ENCODE assay signal across 8 cellular contexts in genomic region chr12:46266382-46266791, GRCh38. TPM values are rescaled to one million over a fixed set of nuclear protein-coding genes. Genes with fewer than 3 reads are reported as not detected.
DNase-seq lines count a peak whose midpoint lies in the region; ATAC-seq and TF ChIP-seq lines count a peak whose summit lies in the region.

No MANE protein-coding gene starts in this region.

- no peak overlapping the region for H3K4me3 Mint-ChIP-seq in activated CD4-positive, alpha-beta T cell treated with anti-CD3 and anti-CD28 coated beads, Interleukin-2, amount 10 ng/mL, durations not matched to agents 7 days and 5 days

- H3K36me3 Mint-ChIP-seq in activated CD4-positive, alpha-beta T cell treated with anti-CD3 and anti-CD28 coated beads, Interleukin-2, amount 10 ng/mL, durations not matched to agents 7 days and 5 days (ENCODE audit: low read depth), result peaks cover 27% of the 10 kb centered on the region

- peaks cover 63% of the 10 kb centered on the region for H3K4me1 ChIP-seq in DOHH2 (ENCODE audit: control insufficient read depth, low read length)

- peak overlapping the region; percentile 94 for H3K27ac ChIP-seq in DOHH2 (ENCODE audit: low read depth, low read length)

- no peak overlapping the region for H3K27ac Mint-ChIP-seq in activated CD4-positive, alpha-beta T cell treated with anti-CD3 and anti-CD28 coated beads, Interleukin-2, amount 10 ng/mL, durations not matched to agents 7 days and 5 days

- H3K36me3 ChIP-seq in DOHH2 (ENCODE audit: control insufficient read depth, low read length), result peaks cover 79% of the 10 kb centered on the region

- H3F3A ChIP-seq in DOHH2 (ENCODE audit: control insufficient read depth, insufficient read depth), result peaks cover 11% of the 10 kb centered on the region; the same call in 1 of the 2 replicates

- H3K27me3 Mint-ChIP-seq in activated CD4-positive, alpha-beta T cell treated with anti-CD3 and anti-CD28 coated beads, Interleukin-2, amount 10 ng/mL, durations not matched to agents 7 days and 5 days, result no peaks in the 10 kb centered on the region

- peaks cover 38% of the 10 kb centered on the region for H4K20me1 ChIP-seq in DOHH2 (ENCODE audit: control insufficient read depth, insufficient read depth, low read depth, low read length)

- peaks cover 100% of the 10 kb centered on the region for H3K79me2 ChIP-seq in DOHH2 (ENCODE audit: control insufficient read depth, low read length)

- TF ChIP-seq CTCF in DOHH2 (IDR thresholded peaks at IDR 0.05; ENCODE audit: low read depth, low read length, poor library complexity, severe bottlenecking) (no peak), fibroblast of villous mesenchyme (IDR thresholded peaks at IDR 0.05; ENCODE audit: insufficient read depth, low read depth, low read length) (no peak)

- peaks cover 3% of the 10 kb centered on the region for H3K9me3 Mint-ChIP-seq in activated CD4-positive, alpha-beta T cell treated with anti-CD3 and anti-CD28 coated beads, Interleukin-2, amount 10 ng/mL, durations not matched to agents 7 days and 5 days

- H3K4me2 ChIP-seq in DOHH2 (ENCODE audit: low read length), result peak overlapping the region; percentile 91

- POLR2A ChIA-PET in activated CD4-positive, alpha-beta T cell treated with anti-CD3 and anti-CD28 coated beads, Interleukin-2, amount 10 ng/mL, durations not matched to agents 7 days and 5 days (lab: Charles Lee), result interaction anchor here (0.6 to 1.5 kb wide), 4 partner anchors 42 to 342 kb away, joined by 3 to 9 read pairs (median 6); no protein-coding TSS in a partner anchor

- peaks cover 31% of the 10 kb centered on the region for H3K4me1 Mint-ChIP-seq in activated CD4-positive, alpha-beta T cell treated with anti-CD3 and anti-CD28 coated beads, Interleukin-2, amount 10 ng/mL, durations not matched to agents 7 days and 5 days

- H3K4me3 ChIP-seq in DOHH2 (ENCODE audit: low read length) (peak overlapping the region; percentile 96), fibroblast of villous mesenchyme (ENCODE audit: low read depth, low read length) (peak overlapping the region; percentile 73)

- CTCF ChIA-PET in activated CD4-positive, alpha-beta T cell treated with anti-CD3 and anti-CD28 coated beads, Interleukin-2, amount 10 ng/mL, durations not matched to agents 7 days and 5 days (lab: Charles Lee), result interaction anchor here (1.5 kb wide), 1 partner anchor 24 kb away, joined by 3 read pairs; no protein-coding TSS in a partner anchor

- DNase-seq in M059J (ENCODE audit: low read depth) (peak; percentile 45), fibroblast of villous mesenchyme (ENCODE audit: low read depth) (peak; percentile 55), T1000 (lab: John Stamatoyannopoulos, UW) (no peak)
- DNase-seq in activated CD4-positive, alpha-beta T cell treated with anti-CD3 and anti-CD28 coated beads, Interleukin-2, amount 10 ng/mL, durations not matched to agents 7 days and 5 days, result peak; percentile 32
- peak; percentile 56 for DNase-seq in stimulated activated CD4-positive, alpha-beta T cell treated with anti-CD3 and anti-CD28 coated beads, Interleukin-15, amount 100 ng/mL, for 24 hours

- H3K27me3 ChIP-seq in DOHH2 (ENCODE audit: control insufficient read depth, low read length), result no peaks in the 10 kb centered on the region

- H3K9me3 ChIP-seq in DOHH2 (ENCODE audit: control insufficient read depth, insufficient read depth, low read length), result no peaks in the 10 kb centered on the region

- no peaks in the 10 kb centered on the region for H3K9me2 ChIP-seq in DOHH2 (replicated peaks; ENCODE audit: control insufficient read depth, low read length)

- ATAC-seq in GM21723 (IDR thresholded peaks at IDR 0.05; ENCODE audit: unreplicated experiment) (no peak), HG03139 (IDR thresholded peaks at IDR 0.05; ENCODE audit: unreplicated experiment) (no peak)

RNA-seq across cellular contexts. Expression of gene SLC38A1, which starts 2.5 kb away (rescaled TPM):
- total RNA-seq in M059J (2014; rRNA removed; shearing (Covaris generic)), result 43.7 and 49.7 TPM in 2 replicates
- 100 to 1,000 TPM; 180 to 219 TPM for total RNA-seq in activated CD4-positive, alpha-beta T cell treated with anti-CD3 and anti-CD28 coated beads, Interleukin-2, amount 10 ng/mL, durations not matched to agents 7 days and 5 days
- 92.1 and 149 TPM in 2 replicates for total RNA-seq in fibroblast of villous mesenchyme
